In the genomic region with DNA sequence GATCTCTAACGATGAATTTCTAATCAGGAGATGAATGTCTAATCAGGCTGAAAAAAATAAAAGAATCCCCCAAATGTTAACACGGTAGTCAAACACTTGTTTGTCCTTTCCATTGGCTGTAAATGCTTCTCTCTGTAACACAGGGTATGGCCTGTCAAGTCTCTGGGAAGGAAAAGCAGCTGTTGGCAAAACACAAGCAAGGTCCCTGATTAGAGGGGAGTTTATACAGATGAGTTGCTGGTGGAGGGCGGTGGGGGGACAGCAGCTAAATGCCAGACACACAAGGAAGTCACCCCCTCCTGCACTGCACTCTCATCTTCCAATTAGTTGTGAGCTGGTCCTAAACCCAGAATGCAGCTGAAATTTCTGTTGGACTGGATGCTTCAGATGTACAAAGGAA, we compare ENCODE assay signal across 24 cellular contexts. TPM values are rescaled to one million over a fixed set of nuclear protein-coding genes. Genes with fewer than 3 reads are reported as not detected.
DNase-seq lines count a peak whose midpoint lies in the region; ATAC-seq and TF ChIP-seq lines count a peak whose summit lies in the region.
"Had no signal": no experiment of that assay in that cellular context is flagged by ENCODE, and none has a peak within 500 bp of the region (broad histone marks: within the 10 kb centered on the region; RNA-seq: fewer than 3 reads in every experiment).

No MANE protein-coding gene starts in this region.

- ATAC-seq in upper lobe of right lung (no peak), GM18498 (IDR thresholded peaks at IDR 0.05; ENCODE audit: unreplicated experiment) (no peak)
- ATAC-seq: GM12878, HCT116, HepG2, Panc1 had no signal

- no peaks in the 10 kb centered on the region for H3K27me3 ChIP-seq in SJCRH30
- H3K27me3 ChIP-seq in upper lobe of right lung, result no peaks in the 10 kb centered on the region

- peak overlapping the region; percentile 66 for H3K27ac ChIP-seq in SJCRH30
- H3K27ac ChIP-seq in substantia nigra (ENCODE audit: low read depth, low read length, poor library complexity, severe bottlenecking), result peak overlapping the region; percentile 87
- no peak overlapping the region for H3K27ac ChIP-seq in upper lobe of right lung
- H3K27ac ChIP-seq: RWPE1, SK-N-MC had no signal

- peak overlapping the region in 2 of 5 experiments; percentile 5 to 68 for H3K4me3 Mint-ChIP-seq in brain
- H3K4me3 Mint-ChIP-seq: B cell; CD14-positive monocyte; CD8-positive, alpha-beta memory T cell had no signal

- H3K4me3 ChIP-seq in SJCRH30 (no peak overlapping the region), upper lobe of right lung (no peak overlapping the region)
- H3K4me3 ChIP-seq: GM12878, SK-N-MC had no signal

- H3K4me1 Mint-ChIP-seq in brain, result peaks cover 44% of the 10 kb centered on the region
- H3K4me1 Mint-ChIP-seq: B cell, CD14-positive monocyte had no signal

- H3K4me1 ChIP-seq in SJCRH30, result peaks cover 24% of the 10 kb centered on the region
- no peaks in the 10 kb centered on the region for H3K4me1 ChIP-seq in upper lobe of right lung

- peaks cover 30% of the 10 kb centered on the region for H3K36me3 Mint-ChIP-seq in brain
- H3K36me3 Mint-ChIP-seq: CD14-positive monocyte had no signal

- TF ChIP-seq CTCF in brain (conservative IDR thresholded peaks at IDR 0.05) (no peak), upper lobe of right lung (IDR thresholded peaks at IDR 0.05) (no peak)

- no peaks in the 10 kb centered on the region for H3K27me3 Mint-ChIP-seq in brain

- H3K9me3 Mint-ChIP-seq in brain, result peaks cover 10 to 14% (median 11%) of the 10 kb centered on the region in 5 experiments

- intact Hi-C loops in upper lobe of right lung (cut with DNase I), result no loop called here

- H3K36me3 ChIP-seq in SJCRH30, result peaks cover 6% of the 10 kb centered on the region
- H3K36me3 ChIP-seq in upper lobe of right lung, result no peaks in the 10 kb centered on the region

- H3K27ac Mint-ChIP-seq in brain, result peak overlapping the region; percentile 11 to 94 (median 90)
- H3K27ac Mint-ChIP-seq: B cell; CD8-positive, alpha-beta memory T cell had no signal

- peak; percentile 56 to 75 for DNase-seq in SJCRH30
- DNase-seq in myocyte (ENCODE audit: low read depth), result peak; percentile 28
- no peak for DNase-seq in substantia nigra (lab: John Stamatoyannopoulos, UW)
- DNase-seq in upper lobe of right lung, result no peak
- DNase-seq in mesenteric fat pad (ENCODE audit: low spot score), result no peak
- DNase-seq: CD8-positive, alpha-beta memory T cell; DMS79; EL; GDM1; Karpas-422; NCI-H1417 treated with DMSO at 0.1 percent for 48 hours; NCI-H510A; SHP77 treated with DMSO at 0.1 percent for 48 hours had no signal

- peaks cover 7% of the 10 kb centered on the region; the same call in 1 of the 2 replicates for H3K9me3 ChIP-seq in SJCRH30 (replicated peaks)
- H3K9me3 ChIP-seq in upper lobe of right lung, result no peaks in the 10 kb centered on the region

RNA-seq across cellular contexts. Expression of a gene that starts 51.0 kb away (rescaled TPM):
- 20.2 and 21.6 TPM in 2 replicates for total RNA-seq in SJCRH30 (2014; rRNA removed; shearing (Covaris generic))
- polyA plus RNA-seq in brain (ENCODE audit: insufficient read depth, low read depth, low replicate concordance), result 38.5 TPM
- total RNA-seq in myocyte (26.9 and 38.7 TPM in 2 replicates), upper lobe of right lung (5.1 TPM), mesenteric fat pad (1.4 TPM)
- polyA plus RNA-seq in myocyte (2012), result 30.9 TPM
- total RNA-seq: B cell; CD8-positive, alpha-beta memory T cell; OCI-LY7 had no signal
- polyA plus RNA-seq: CD14-positive monocyte; CD8-positive, alpha-beta memory T cell; GM12878 had no signal

Comparison
In these comparisons a context has a peak if more than half of its experiments do, and no peak if none do; other contexts are left out.
1. DNase-seq: peak in SJCRH30 (2 of 2) and myocyte (single experiment); none in substantia nigra (0 of 49), upper lobe of right lung (single experiment) and mesenteric fat pad (single experiment).